In genomic region chr2:218687400-218688060, GRCh38 we compare ENCODE assay signal across 8 cellular contexts. TPM values are rescaled to one million over a fixed set of nuclear protein-coding genes. Genes with fewer than 3 reads are reported as not detected.
A peak's percentile ranks its signal among the peaks of the same experiment; 100 is the strongest.
DNase-seq lines count a peak whose midpoint lies in the region; ATAC-seq and TF ChIP-seq lines count a peak whose summit lies in the region.
"Not testable (repeated sequence)": the region's sequence is repeated elsewhere in the genome, so short reads cannot be mapped to it uniquely, and the experiment has no call there.

No MANE protein-coding gene starts in this region.

- TF ChIP-seq POLR2A in esophagus muscularis mucosa (IDR thresholded peaks at IDR 0.05; ENCODE audit: low read depth); right lobe of liver (IDR thresholded peaks at IDR 0.05): not testable (repeated sequence)

- peak; percentile 6 to 62 (median 30) for DNase-seq in CD4-positive, CD25-positive, alpha-beta regulatory T cell
- DNase-seq in H4 (ENCODE audit: low spot score) (peak; percentile 69), NCI-H146 (lab: John Stamatoyannopoulos, UW) (peak; percentile 41), RKO (ENCODE audit: low spot score) (peak; percentile 92), right lobe of liver (peak in 1 of 3 donors; percentile 63)
- peak; percentile 12 for DNase-seq in activated naive CD4-positive, alpha-beta T cell treated with Interleukin-2 at 50 U/mL for 16 hours
- DNase-seq in esophagus muscularis mucosa (ENCODE audit: extremely low spot score) = not testable (repeated sequence)
- DNase-seq in stimulated activated CD4-positive, alpha-beta T cell treated with anti-CD3 and anti-CD28 coated beads, Interleukin-2, amount 100 ng/mL, for 24 hours = peak; percentile 22 to 28

- not testable (repeated sequence) for TF ChIP-seq EP300 in esophagus muscularis mucosa (IDR thresholded peaks at IDR 0.05)

- not testable (repeated sequence) for H3K4me3 ChIP-seq in CD4-positive, CD25-positive, alpha-beta regulatory T cell (ENCODE audit: low read depth, low read length); esophagus muscularis mucosa; right lobe of liver

- not testable (repeated sequence) for H3K27me3 ChIP-seq in CD4-positive, CD25-positive, alpha-beta regulatory T cell (ENCODE audit: control insufficient read depth, insufficient read depth, low read length); esophagus muscularis mucosa; right lobe of liver

- H3K27me3 Mint-ChIP-seq in CD4-positive, CD25-positive, alpha-beta regulatory T cell = not testable (repeated sequence)

- 22% methylated on average over 5 of the region's 5 CpGs for WGBS in esophagus muscularis mucosa
- WGBS in right lobe of liver (ENCODE audit: insufficient coverage, low coverage, low lambda C conversion rate, missing lambda C conversion rate) = 19% methylated on average over 5 of the region's 5 CpGs

- H3K9me3 Mint-ChIP-seq in CD4-positive, CD25-positive, alpha-beta regulatory T cell = not testable (repeated sequence)

- ATAC-seq in CD4-positive, CD25-positive, alpha-beta regulatory T cell (ENCODE audit: low read depth in 2 of 2) = peak; percentile 64 to 71
- ATAC-seq in right lobe of liver = peak; percentile 97 to 99 (median 98)

- H3K27ac Mint-ChIP-seq in CD4-positive, CD25-positive, alpha-beta regulatory T cell = not testable (repeated sequence)

- intact Hi-C loops in esophagus muscularis mucosa (cut with DNase I); right lobe of liver (cut with DNase I): not testable (repeated sequence)

- H3K4me3 Mint-ChIP-seq in CD4-positive, CD25-positive, alpha-beta regulatory T cell = not testable (repeated sequence)

- H3K36me3 ChIP-seq in CD4-positive, CD25-positive, alpha-beta regulatory T cell (ENCODE audit: control insufficient read depth, insufficient read depth, low read length) = not testable (repeated sequence)
- peaks cover 3 to 52% (median 36%) of the 10 kb centered on the region in 4 donors for H3K36me3 ChIP-seq in esophagus muscularis mucosa
- H3K36me3 ChIP-seq in right lobe of liver = peaks cover 0 to 20% (median 0%) of the 10 kb centered on the region in 4 donors

- peaks cover 30% of the 10 kb centered on the region for H3K36me3 Mint-ChIP-seq in CD4-positive, CD25-positive, alpha-beta regulatory T cell

- H3K4me1 ChIP-seq in CD4-positive, CD25-positive, alpha-beta regulatory T cell (ENCODE audit: control insufficient read depth, insufficient read depth, low read length, poor library complexity, severe bottlenecking); esophagus muscularis mucosa; right lobe of liver: not testable (repeated sequence)

- H3K4me1 Mint-ChIP-seq in CD4-positive, CD25-positive, alpha-beta regulatory T cell = not testable (repeated sequence)

- TF ChIP-seq CTCF in esophagus muscularis mucosa (IDR thresholded peaks at IDR 0.05) (peak; percentile 72 to 90 (median 79)), right lobe of liver (IDR thresholded peaks at IDR 0.05) (peak; percentile 80 to 90 (median 82))

- not testable (repeated sequence) for H3K9me3 ChIP-seq in CD4-positive, CD25-positive, alpha-beta regulatory T cell (ENCODE audit: control insufficient read depth in 2 of 2, low read length in 2 of 2); esophagus muscularis mucosa; right lobe of liver

- H3K27ac ChIP-seq in CD4-positive, CD25-positive, alpha-beta regulatory T cell (ENCODE audit: insufficient read depth, low read length, poor library complexity, severe bottlenecking); esophagus muscularis mucosa (replicated peaks in 1 of 4); right lobe of liver: not testable (repeated sequence)

RNA-seq across cellular contexts. Expression of gene STK36, which starts 15.6 kb away (rescaled TPM):
- 10.5 TPM for total RNA-seq in CD4-positive, CD25-positive, alpha-beta regulatory T cell
- polyA plus RNA-seq in CD4-positive, CD25-positive, alpha-beta regulatory T cell = 1 to 10 TPM; 1.8 to 3.7 (median 2.6) TPM
- 10.4 and 19.5 TPM in 2 replicates for total RNA-seq in H4 (2014; rRNA removed; shearing (Covaris generic))
- total RNA-seq in esophagus muscularis mucosa = 10 to 100 TPM; 12.1 to 19.1 (median 14.8) TPM
- 10 to 100 TPM in 5 of 6 experiments, 1 to 10 TPM in 1; 9.2 to 14.0 (median 12.7) TPM for total RNA-seq in right lobe of liver

RNA-seq across cellular contexts. Expression of gene RNF25, which starts 15.7 kb away (rescaled TPM):
- total RNA-seq in CD4-positive, CD25-positive, alpha-beta regulatory T cell = 19.5 TPM
- polyA plus RNA-seq in CD4-positive, CD25-positive, alpha-beta regulatory T cell = 10 to 100 TPM; 20.0 to 25.6 (median 22.7) TPM
- total RNA-seq in H4 (2014; rRNA removed; shearing (Covaris generic)) = 35.2 and 59.5 TPM in 2 replicates
- 10 to 100 TPM; 16.6 to 27.5 (median 21.1) TPM for total RNA-seq in esophagus muscularis mucosa
- 10 to 100 TPM in 1 of 6 experiments, 1 to 10 TPM in 5; 7.7 to 11.1 (median 9.1) TPM for total RNA-seq in right lobe of liver

RNA-seq across cellular contexts. Expression of gene TTLL4, which starts 23.1 kb away (rescaled TPM):
- total RNA-seq in CD4-positive, CD25-positive, alpha-beta regulatory T cell = 19.0 TPM
- 1 to 10 TPM; 4.1 to 6.7 (median 4.8) TPM for polyA plus RNA-seq in CD4-positive, CD25-positive, alpha-beta regulatory T cell
- total RNA-seq in H4 (2014; rRNA removed; shearing (Covaris generic)) = 17.0 and 19.5 TPM in 2 replicates
- 10 to 100 TPM in 2 of 4 donors, 1 to 10 TPM in 2; 5.8 to 11.3 (median 8.3) TPM for total RNA-seq in esophagus muscularis mucosa
- total RNA-seq in right lobe of liver = 10 to 100 TPM in 4 of 6 experiments, 1 to 10 TPM in 2; 8.2 to 14.8 (median 11.6) TPM

RNA-seq across cellular contexts. Expression of gene BCS1L, which starts 28.0 kb away (rescaled TPM):
- total RNA-seq in CD4-positive, CD25-positive, alpha-beta regulatory T cell = 25.3 TPM
- polyA plus RNA-seq in CD4-positive, CD25-positive, alpha-beta regulatory T cell = 10 to 100 TPM; 11.7 to 15.3 (median 14.3) TPM
- 15.9 and 28.1 TPM in 2 replicates for total RNA-seq in H4 (2014; rRNA removed; shearing (Covaris generic))
- total RNA-seq in esophagus muscularis mucosa (10 to 100 TPM; 21.3 to 27.3 (median 25.6) TPM), right lobe of liver (10 to 100 TPM; 19.7 to 34.1 (median 28.0) TPM)

RNA-seq across cellular contexts. Expression of gene ZNF142, which starts 28.1 kb away (rescaled TPM):
- 48.8 TPM for total RNA-seq in CD4-positive, CD25-positive, alpha-beta regulatory T cell
- polyA plus RNA-seq in CD4-positive, CD25-positive, alpha-beta regulatory T cell = 1 to 10 TPM; 5.6 to 8.7 (median 6.4) TPM
- total RNA-seq in H4 (2014; rRNA removed; shearing (Covaris generic)) = 4.2 and 6.8 TPM in 2 replicates
- total RNA-seq in esophagus muscularis mucosa (10 to 100 TPM; 17.4 to 33.6 (median 26.3) TPM), right lobe of liver (10 to 100 TPM in 2 of 6 experiments, 1 to 10 TPM in 4; 7.1 to 12.5 (median 7.5) TPM)
